Comparison of ENCODE assay signal across 26 cellular contexts in genomic region chrX:140038842-140039241, GRCh38.
DNase-seq lines count a peak whose midpoint lies in the region; ATAC-seq and TF ChIP-seq lines count a peak whose summit lies in the region.
"Had no signal": no experiment of that assay in that cellular context is flagged by ENCODE, and none has a peak within 500 bp of the region (broad histone marks: within the 10 kb centered on the region; RNA-seq: fewer than 3 reads in every experiment).

No MANE protein-coding gene starts in this region.

- no peak for TF ChIP-seq POLR2A in transverse colon (IDR thresholded peaks at IDR 0.05)

- H3K27ac ChIP-seq in transverse colon = no peak overlapping the region
- H3K27ac ChIP-seq: 22Rv1; A549; BLaER1; BLaER1 treated with 17β-estradiol and CSF1 and Interleukin-3, amounts not matched to agents 10 nM and 100 nM; C4-2B had no signal

- peak; percentile 83 for ATAC-seq in left lobe of liver
- ATAC-seq: A549; CD8-positive, alpha-beta T cell had no signal

- no peaks in the 10 kb centered on the region for H3K27me3 ChIP-seq in transverse colon
- H3K27me3 ChIP-seq: BE2C had no signal

- no peak overlapping the region for H3K4me3 ChIP-seq in transverse colon
- H3K4me3 ChIP-seq: A549; BLaER1; BLaER1 treated with 17β-estradiol and CSF1 and Interleukin-3, amounts not matched to agents 10 nM and 100 nM had no signal

- intact Hi-C loops in transverse colon (cut with DNase I; ENCODE audit: low total_unique reads) = no loop called here

- no peaks in the 10 kb centered on the region for H3K4me1 ChIP-seq in transverse colon
- H3K4me1 ChIP-seq: A549, BE2C, BLaER1, Caco-2 had no signal

- peak; percentile 44 for DNase-seq in left lobe of liver (ENCODE audit: low spot score)
- no peak for DNase-seq in transverse colon
- DNase-seq: 8988T; ACHN; AML-193; BE2C; C1 segment of cervical spinal cord; Caco-2; Calu3; CD4-positive, alpha-beta memory T cell; CD4-positive, alpha-beta T cell; CD4-positive, CD25-positive, alpha-beta regulatory T cell; CD8-positive, alpha-beta memory T cell; CD8-positive, alpha-beta T cell; COR-L47; DMS 273 treated with DMSO at 0.1 percent for 48 hours; DMS153; DMS79; DMS79 treated with DMSO at 0.1 percent for 48 hours; DND-41; EL had no signal

- H3K36me3 ChIP-seq in transverse colon = no peaks in the 10 kb centered on the region
- H3K36me3 ChIP-seq: BE2C; BLaER1; BLaER1 treated with 17β-estradiol and CSF1 and Interleukin-3, amounts not matched to agents 10 nM and 100 nM had no signal

- TF ChIP-seq CTCF in transverse colon (IDR thresholded peaks at IDR 0.05) = no peak

- H3K9me3 ChIP-seq in transverse colon = no peaks in the 10 kb centered on the region
- H3K9me3 ChIP-seq: A549, BE2C, Caco-2 had no signal

- no peak for TF ChIP-seq EP300 in transverse colon (IDR thresholded peaks at IDR 0.05; ENCODE audit: low read depth)

- in situ Hi-C loops in transverse colon (cut with MboI; ENCODE audit: low pct_ligation_motif_present in 1 of 4, low pct_unique_long_range_greater_than_20kb in 1 of 4, low sequenced_read_pairs in 3 of 4) = no loop called here
